ENCODE assay signal across 16 cellular contexts in the genomic region with DNA sequence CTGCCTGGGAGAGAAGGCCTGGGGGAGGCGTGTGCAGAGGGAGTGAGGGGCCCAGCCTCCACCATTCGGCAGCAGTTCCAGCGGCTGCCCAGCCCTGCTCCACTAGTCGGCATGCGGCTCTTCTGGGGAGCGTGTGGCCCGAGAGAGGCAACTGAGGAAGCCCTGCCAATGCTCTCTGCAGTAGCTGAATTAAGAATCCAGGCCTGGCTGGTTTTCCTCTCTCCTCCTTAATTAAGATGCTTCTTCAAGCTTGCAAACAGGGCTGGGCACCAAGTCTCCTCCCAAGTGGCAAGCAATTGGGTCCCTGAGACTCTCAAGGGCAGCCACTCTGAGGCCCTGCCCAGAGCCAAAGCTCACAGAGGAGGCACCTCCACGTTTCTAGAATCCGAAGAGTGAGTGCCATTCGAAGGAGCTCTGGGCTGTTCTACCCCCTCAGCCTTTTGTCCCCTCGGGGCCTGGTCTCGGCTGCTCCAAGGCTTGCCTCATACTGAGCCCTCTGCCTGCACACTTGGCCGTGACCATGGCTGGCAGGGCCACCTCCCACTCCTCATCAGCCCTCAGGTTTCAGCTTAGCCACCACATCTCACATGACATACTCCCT.
DNase-seq lines count a peak whose midpoint lies in the region; ATAC-seq and TF ChIP-seq lines count a peak whose summit lies in the region.
"Had no signal": no experiment of that assay in that cellular context is flagged by ENCODE, and none has a peak within 500 bp of the region (broad histone marks: within the 10 kb centered on the region; RNA-seq: fewer than 3 reads in every experiment).

No MANE protein-coding gene starts in this region.

- no peak for TF ChIP-seq CTCF in dorsolateral prefrontal cortex (IDR thresholded peaks at IDR 0.05 in 54 of 56, conservative IDR thresholded peaks at IDR 0.05 in 2 of 56; ENCODE audit: low read depth in 1 of 56, partially characterized antibody in 56 of 56)
- no peak for TF ChIP-seq CTCF in activated CD8-positive, alpha-beta T cell treated with anti-CD3 and anti-CD28 coated beads for 36 hours (IDR thresholded peaks at IDR 0.05)

- peak overlapping the region in 58 of 59 donors; percentile 34 to 99 (median 96) for H3K27ac ChIP-seq in dorsolateral prefrontal cortex
- H3K27ac ChIP-seq: epithelial cell of prostate had no signal

- ATAC-seq in activated CD8-positive, alpha-beta T cell treated with anti-CD3 and anti-CD28 coated beads for 36 hours = no peak
- ATAC-seq in sciatic nerve = no peak
- ATAC-seq: CD8-positive, alpha-beta T cell had no signal

- CTCF ChIA-PET in activated CD8-positive, alpha-beta T cell treated with anti-CD3 and anti-CD28 coated beads for 36 hours (lab: Charles Lee) = no interaction called here

- no peak overlapping the region for H3K4me3 Mint-ChIP-seq in activated CD8-positive, alpha-beta T cell treated with anti-CD3 and anti-CD28 coated beads for 36 hours
- H3K4me3 Mint-ChIP-seq: activated naive CD8-positive, alpha-beta T cell treated with anti-CD3 and anti-CD28 coated beads, Interleukin-2, amount 10 ng/mL, durations not matched to agents 7 days and 5 days; CD8-positive, alpha-beta T cell had no signal

- DNase-seq in SHP77 treated with DMSO at 0.1 percent for 48 hours (lab: John Stamatoyannopoulos, UW) (peak; percentile 27), dorsolateral prefrontal cortex (peak in 5 of 10 donors; percentile 41 to 70 (median 61)), mesenteric fat pad (ENCODE audit: low spot score) (peak; percentile 85), superior temporal gyrus (ENCODE audit: extremely low spot score) (peak; percentile 62), sciatic nerve (ENCODE audit: low spot score) (no peak), amniotic stem cell (lab: John Stamatoyannopoulos, UW) (no peak)
- no peak for DNase-seq in activated CD8-positive, alpha-beta T cell treated with anti-CD3 and anti-CD28 coated beads for 36 hours
- DNase-seq: activated CD4-positive, CD25-positive, alpha-beta regulatory T cell treated with anti-CD3 and anti-CD28 coated beads, Interleukin-2, amount 50 U/mL, for 72 hours; activated CD8-positive, alpha-beta memory T cell treated with anti-CD3 and anti-CD28 coated beads, Interleukin-2, amount 50 U/mL, for 4 hours; activated naive CD8-positive, alpha-beta T cell treated with anti-CD3 and anti-CD28 coated beads, Interleukin-2, amount 10 ng/mL, durations not matched to agents 7 days and 5 days; CD8-positive, alpha-beta T cell; mammary epithelial cell; NCI-H1436; NCI-H510A treated with DMSO at 0.1 percent for 48 hours; trophoblast cell had no signal

- intact Hi-C loops in dorsolateral prefrontal cortex (cut with DNase I) = loop anchor here in 1 of 2 donors (10.0 kb wide), 2 partner anchors 184 to 314 kb away; no protein-coding TSS in a partner anchor
- intact Hi-C loops in activated CD8-positive, alpha-beta T cell treated with anti-CD3 and anti-CD28 coated beads for 36 hours (cut with micrococcal nuclease) = no loop called here
- intact Hi-C loops in sciatic nerve (cut with DNase I) = no loop called here

- POLR2A ChIA-PET in activated CD8-positive, alpha-beta T cell treated with anti-CD3 and anti-CD28 coated beads for 36 hours (lab: Charles Lee) = no interaction called here

- no peak overlapping the region for H3K4me3 ChIP-seq in dorsolateral prefrontal cortex

- no peaks in the 10 kb centered on the region for H3K27me3 Mint-ChIP-seq in activated CD8-positive, alpha-beta T cell treated with anti-CD3 and anti-CD28 coated beads for 36 hours
- H3K27me3 Mint-ChIP-seq: activated naive CD8-positive, alpha-beta T cell treated with anti-CD3 and anti-CD28 coated beads, Interleukin-2, amount 10 ng/mL, durations not matched to agents 7 days and 5 days had no signal

- H3K36me3 Mint-ChIP-seq in activated CD8-positive, alpha-beta T cell treated with anti-CD3 and anti-CD28 coated beads for 36 hours (ENCODE audit: low read depth) = no peaks in the 10 kb centered on the region
- H3K36me3 Mint-ChIP-seq: activated naive CD8-positive, alpha-beta T cell treated with anti-CD3 and anti-CD28 coated beads, Interleukin-2, amount 10 ng/mL, durations not matched to agents 7 days and 5 days had no signal

- H3K27ac Mint-ChIP-seq in activated CD8-positive, alpha-beta T cell treated with anti-CD3 and anti-CD28 coated beads for 36 hours = no peak overlapping the region
- H3K27ac Mint-ChIP-seq: activated naive CD8-positive, alpha-beta T cell treated with anti-CD3 and anti-CD28 coated beads, Interleukin-2, amount 10 ng/mL, durations not matched to agents 7 days and 5 days; CD8-positive, alpha-beta T cell had no signal

- H3K4me1 Mint-ChIP-seq in activated CD8-positive, alpha-beta T cell treated with anti-CD3 and anti-CD28 coated beads for 36 hours (ENCODE audit: low read depth) = peaks cover 12% of the 10 kb centered on the region

- H3K9me3 Mint-ChIP-seq in activated CD8-positive, alpha-beta T cell treated with anti-CD3 and anti-CD28 coated beads for 36 hours = no peaks in the 10 kb centered on the region
- H3K9me3 Mint-ChIP-seq: activated naive CD8-positive, alpha-beta T cell treated with anti-CD3 and anti-CD28 coated beads, Interleukin-2, amount 10 ng/mL, durations not matched to agents 7 days and 5 days; CD8-positive, alpha-beta T cell had no signal

- H3K27me3 ChIP-seq in dorsolateral prefrontal cortex = no peaks in the 10 kb centered on the region

Comparison
In these comparisons a context has a peak if more than half of its experiments do, and no peak if none do; other contexts are left out.
1. DNase-seq: peak in SHP77 treated with DMSO at 0.1 percent for 48 hours (single experiment), mesenteric fat pad (single experiment) and superior temporal gyrus (single experiment); none in activated CD8-positive, alpha-beta T cell treated with anti-CD3 and anti-CD28 coated beads for 36 hours (single experiment), sciatic nerve (single experiment) and amniotic stem cell (single experiment).